Comparison of ENCODE assay signal across 8 cellular contexts in the genomic region with DNA sequence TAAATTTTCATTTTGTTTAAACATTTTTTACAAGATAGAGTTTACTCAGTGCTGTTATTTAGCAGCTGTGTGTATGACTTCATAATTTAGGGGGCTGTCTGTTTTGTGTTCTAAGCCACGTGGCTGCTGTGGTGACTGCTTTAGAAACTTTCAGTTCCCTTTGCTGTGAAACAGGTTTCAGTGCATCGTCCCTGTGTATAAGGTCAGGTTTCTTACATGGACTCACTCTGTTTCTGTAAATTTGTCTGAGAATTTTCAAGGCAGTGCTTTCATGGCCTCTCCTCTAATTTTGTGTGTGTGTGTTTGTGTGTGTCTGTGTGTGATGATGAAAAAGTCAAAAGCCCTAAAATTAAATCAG. TPM values are rescaled to one million over a fixed set of nuclear protein-coding genes. Genes with fewer than 3 reads are reported as not detected.
A peak's percentile ranks its signal among the peaks of the same experiment; 100 is the strongest.
DNase-seq lines count a peak whose midpoint lies in the region; ATAC-seq, FAIRE-seq and TF ChIP-seq lines count a peak whose summit lies in the region.

No MANE protein-coding gene starts in this region.

- H3K27ac ChIP-seq in DND-41 (ENCODE audit: low read length) = no peak overlapping the region

- no peak overlapping the region for H2AFZ ChIP-seq in DND-41 (ENCODE audit: low read depth, low read length)

- H3K79me2 ChIP-seq in DND-41 (ENCODE audit: insufficient read depth, low read length) = peaks cover 57% of the 10 kb centered on the region

- peak overlapping the region; percentile 74 for H3K4me3 Mint-ChIP-seq in activated CD4-positive, alpha-beta T cell treated with anti-CD3 and anti-CD28 coated beads, Interleukin-2, amount 10 ng/mL, durations not matched to agents 7 days and 5 days
- peak overlapping the region; percentile 71 to 88 for H3K4me3 Mint-ChIP-seq in stimulated activated naive CD8-positive, alpha-beta T cell treated with anti-CD3 and anti-CD28 coated beads, Interleukin-15, amount 100 ng/mL, for 72 hours

- CTCF ChIA-PET in activated CD4-positive, alpha-beta T cell treated with anti-CD3 and anti-CD28 coated beads, Interleukin-2, amount 10 ng/mL, durations not matched to agents 7 days and 5 days (lab: Charles Lee) = interaction anchor here (1.0 kb wide), 1 partner anchor 79 kb away, joined by 3 read pairs; no protein-coding TSS in a partner anchor

- peak overlapping the region; percentile 84 for H3K27ac Mint-ChIP-seq in activated CD4-positive, alpha-beta T cell treated with anti-CD3 and anti-CD28 coated beads, Interleukin-2, amount 10 ng/mL, durations not matched to agents 7 days and 5 days
- peak overlapping the region; percentile 21 to 92 for H3K27ac Mint-ChIP-seq in stimulated activated naive CD8-positive, alpha-beta T cell treated with anti-CD3 and anti-CD28 coated beads, Interleukin-15, amount 100 ng/mL, for 72 hours

- DNase-seq in DND-41 (no peak), GM19239 (ENCODE audit: insufficient read length, low spot score) (peak; percentile 32), NCI-H526 treated with DMSO at 0.1 percent for 48 hours (lab: John Stamatoyannopoulos, UW) (no peak), NCI-H1092 (lab: John Stamatoyannopoulos, UW) (no peak)
- peak; percentile 56 for DNase-seq in activated CD4-positive, alpha-beta T cell treated with anti-CD3 and anti-CD28 coated beads, Interleukin-2, amount 10 ng/mL, durations not matched to agents 7 days and 5 days
- DNase-seq in stimulated activated naive CD8-positive, alpha-beta T cell treated with anti-CD3 and anti-CD28 coated beads, Interleukin-15, amount 100 ng/mL, for 72 hours = peak; percentile 53 to 68

- H3K9me3 Mint-ChIP-seq in activated CD4-positive, alpha-beta T cell treated with anti-CD3 and anti-CD28 coated beads, Interleukin-2, amount 10 ng/mL, durations not matched to agents 7 days and 5 days = no peaks in the 10 kb centered on the region
- no peaks in the 10 kb centered on the region for H3K9me3 Mint-ChIP-seq in stimulated activated naive CD8-positive, alpha-beta T cell treated with anti-CD3 and anti-CD28 coated beads, Interleukin-15, amount 100 ng/mL, for 72 hours

- H3K4me3 ChIP-seq in DND-41 (ENCODE audit: low read depth in 1 of 2, low read length in 2 of 2) = no peak overlapping the region
- peak overlapping the region; percentile 35 for H3K4me3 ChIP-seq in iPS-15b (ENCODE audit: low read depth, low read length)

- peaks cover 2% of the 10 kb centered on the region; the same call in 1 of the 2 replicates for H4K20me1 ChIP-seq in DND-41 (ENCODE audit: insufficient read depth, low read length)

- no peak overlapping the region for H3K9ac ChIP-seq in DND-41 (ENCODE audit: low read depth, low read length)
- no peak overlapping the region for H3K9ac ChIP-seq in iPS-15b (ENCODE audit: low read depth, low read length)

- peak; percentile 99 for FAIRE-seq in GM19239 (lab: Jason Lieb, UNC)

- H3K27me3 Mint-ChIP-seq in activated CD4-positive, alpha-beta T cell treated with anti-CD3 and anti-CD28 coated beads, Interleukin-2, amount 10 ng/mL, durations not matched to agents 7 days and 5 days = peaks cover 1% of the 10 kb centered on the region
- H3K27me3 Mint-ChIP-seq in stimulated activated naive CD8-positive, alpha-beta T cell treated with anti-CD3 and anti-CD28 coated beads, Interleukin-15, amount 100 ng/mL, for 72 hours = peaks cover 8% of the 10 kb centered on the region

- POLR2A ChIA-PET in activated CD4-positive, alpha-beta T cell treated with anti-CD3 and anti-CD28 coated beads, Interleukin-2, amount 10 ng/mL, durations not matched to agents 7 days and 5 days (lab: Charles Lee) = no interaction called here

- H3K27me3 ChIP-seq in DND-41 (ENCODE audit: insufficient read depth, low read length, poor library complexity) (no peaks in the 10 kb centered on the region), iPS-15b (ENCODE audit: control insufficient read depth, insufficient read depth, low read length) (no peaks in the 10 kb centered on the region)

- H3K4me1 ChIP-seq in DND-41 (ENCODE audit: insufficient read depth, low read length) (no peaks in the 10 kb centered on the region), iPS-15b (ENCODE audit: control insufficient read depth, insufficient read depth, low read length) (peaks cover 14% of the 10 kb centered on the region)

- no peaks in the 10 kb centered on the region for H3K9me3 ChIP-seq in DND-41 (ENCODE audit: insufficient read depth, low read length, severe bottlenecking)
- H3K9me3 ChIP-seq in iPS-15b (ENCODE audit: control insufficient read depth, insufficient read depth, low read length) = no peaks in the 10 kb centered on the region

- no peaks in the 10 kb centered on the region for H3K36me3 Mint-ChIP-seq in activated CD4-positive, alpha-beta T cell treated with anti-CD3 and anti-CD28 coated beads, Interleukin-2, amount 10 ng/mL, durations not matched to agents 7 days and 5 days (ENCODE audit: low read depth)

- H3K4me1 Mint-ChIP-seq in activated CD4-positive, alpha-beta T cell treated with anti-CD3 and anti-CD28 coated beads, Interleukin-2, amount 10 ng/mL, durations not matched to agents 7 days and 5 days = peaks cover 31% of the 10 kb centered on the region
- peaks cover 35% of the 10 kb centered on the region for H3K4me1 Mint-ChIP-seq in stimulated activated naive CD8-positive, alpha-beta T cell treated with anti-CD3 and anti-CD28 coated beads, Interleukin-15, amount 100 ng/mL, for 72 hours

- no peak for TF ChIP-seq CTCF in DND-41 (IDR thresholded peaks at IDR 0.05; ENCODE audit: borderline replicate concordance, extremely low read depth, low read length, poor library complexity, severe bottlenecking)

- H3K36me3 ChIP-seq in DND-41 (ENCODE audit: insufficient read depth, low read length) (0 out of 2 replicates have a peak, but pooled peaks cover 4% of the 10 kb centered on the region), iPS-15b (ENCODE audit: control insufficient read depth, insufficient read depth, low read length) (no peaks in the 10 kb centered on the region)

- ATAC-seq in DND-41 (ENCODE audit: insufficient read depth, low read depth) = peak; percentile 62; the same call in 1 of the 3 replicates
- peak; percentile 85 for ATAC-seq in HG03342 (IDR thresholded peaks at IDR 0.05; ENCODE audit: unreplicated experiment)
- ATAC-seq in stimulated activated naive CD8-positive, alpha-beta T cell treated with anti-CD3 and anti-CD28 coated beads, Interleukin-15, amount 100 ng/mL, for 72 hours = peak; percentile 77

- H3K4me2 ChIP-seq in DND-41 (ENCODE audit: insufficient read depth, low read length) = no peak overlapping the region

RNA-seq across cellular contexts. Expression of a gene that starts 32.4 kb away (rescaled TPM):
- 10 to 100 TPM; 20.2 to 22.4 TPM for total RNA-seq in activated CD4-positive, alpha-beta T cell treated with anti-CD3 and anti-CD28 coated beads, Interleukin-2, amount 10 ng/mL, durations not matched to agents 7 days and 5 days

Comparison
In these comparisons a context has a peak if more than half of its experiments do, and no peak if none do; other contexts are left out.
1. DNase-seq: peak in GM19239 (single experiment), activated CD4-positive, alpha-beta T cell treated with anti-CD3 and anti-CD28 coated beads, Interleukin-2, amount 10 ng/mL, durations not matched to agents 7 days and 5 days (single experiment) and stimulated activated naive CD8-positive, alpha-beta T cell treated with anti-CD3 and anti-CD28 coated beads, Interleukin-15, amount 100 ng/mL, for 72 hours (2 of 2); none in DND-41 (single experiment), NCI-H526 treated with DMSO at 0.1 percent for 48 hours (single experiment) and NCI-H1092 (single experiment).
2. Peak in every context shown above with its lines, with median percentiles within 50 percentile points of each other: ATAC-seq.